Comparison of ENCODE assay signal across 11 cellular contexts in the genomic region with DNA sequence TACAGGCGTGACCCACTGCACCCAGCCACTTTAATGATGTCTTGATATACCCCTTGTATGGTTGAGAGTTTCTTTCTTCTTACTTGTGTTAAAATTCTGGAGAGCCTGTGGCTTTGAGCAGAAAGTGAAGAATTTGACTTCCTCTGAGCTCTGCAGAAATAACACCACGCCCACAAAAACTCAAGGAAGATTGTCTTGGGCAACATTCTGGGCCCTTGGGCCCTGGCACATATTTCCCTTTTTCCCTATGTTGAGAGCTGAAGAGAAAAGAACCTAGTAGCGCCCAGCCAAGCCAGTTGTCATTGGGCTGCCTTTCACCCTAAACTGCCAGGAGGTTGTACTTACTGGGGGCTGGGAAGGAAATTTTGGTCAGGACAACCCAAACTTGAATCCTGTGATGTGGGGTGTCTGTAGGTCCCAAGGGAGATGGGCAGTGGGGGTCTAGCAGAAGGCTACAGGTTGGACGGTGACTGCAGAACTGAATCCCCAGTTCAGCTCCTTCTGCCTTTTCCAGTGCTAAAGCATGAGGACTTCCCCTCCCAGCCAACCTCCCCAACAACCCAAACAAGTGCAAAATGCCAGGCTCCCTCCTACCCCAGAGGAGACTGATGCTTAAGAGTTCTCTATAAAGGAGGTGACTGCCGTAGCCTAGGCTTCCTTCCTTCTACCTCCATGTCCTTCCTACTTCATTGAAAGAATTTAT. TPM values are rescaled to one million over a fixed set of nuclear protein-coding genes. Genes with fewer than 3 reads are reported as not detected.
A peak's percentile ranks its signal among the peaks of the same experiment; 100 is the strongest.
DNase-seq lines count a peak whose midpoint lies in the region; ATAC-seq, FAIRE-seq and TF ChIP-seq lines count a peak whose summit lies in the region.
"Had no signal": no experiment of that assay in that cellular context is flagged by ENCODE, and none has a peak within 500 bp of the region (broad histone marks: within the 10 kb centered on the region; RNA-seq: fewer than 3 reads in every experiment).

No MANE protein-coding gene starts in this region.

- FAIRE-seq in frontal cortex (lab: Jason Lieb, UNC) = no peak

- intact Hi-C loops in CD4-positive, alpha-beta memory T cell (cut with micrococcal nuclease) = no loop called here
- intact Hi-C loops in PC-9 (cut with micrococcal nuclease; ENCODE audit: unreplicated experiment) = no loop called here

- no peaks in the 10 kb centered on the region for H3K27me3 ChIP-seq in CD4-positive, alpha-beta memory T cell (ENCODE audit: insufficient read depth, low read length)
- H3K27me3 ChIP-seq in PC-9 (ENCODE audit: insufficient read depth, low read depth) = no peaks in the 10 kb centered on the region
- H3K27me3 ChIP-seq: brain microvascular endothelial cell had no signal

- no peak for DNase-seq in CD4-positive, alpha-beta memory T cell
- peak; percentile 30 for DNase-seq in NB4 (ENCODE audit: low read depth)
- DNase-seq in natural killer cell treated with Interleukin-12 subunit alpha and Interleukin-12 subunit beta and Interleukin-15 and Interleukin-18, amount 100 ng/mL, for 72 hours (ENCODE audit: low spot score) = no peak
- DNase-seq in PC-9 = no peak
- DNase-seq in frontal cortex (ENCODE audit: low spot score in 2 of 2) = no peak
- DNase-seq: brain microvascular endothelial cell, EL had no signal

- peak overlapping the region in 1 of 8 donors; percentile 63 for H3K4me3 Mint-ChIP-seq in CD4-positive, alpha-beta memory T cell
- no peak overlapping the region for H3K4me3 Mint-ChIP-seq in brain
- H3K4me3 Mint-ChIP-seq in natural killer cell treated with Interleukin-12 subunit alpha and Interleukin-12 subunit beta and Interleukin-15 and Interleukin-18, amount 100 ng/mL, for 72 hours = peak overlapping the region; percentile 20

- POLR2A ChIA-PET in CD4-positive, alpha-beta memory T cell (lab: Charles Lee; ENCODE audit: partially characterized antibody) = interaction anchor here (3.0 to 8.9 kb wide), 3 partner anchors 9 to 12 kb away, joined by 13 to 80 read pairs (median 21); partner anchors contain the start of genes CHTOP and SNAPIN
- POLR2A ChIA-PET in PC-9 (lab: Charles Lee; ENCODE audit: unreplicated experiment) = interaction anchor here (0.6 to 0.8 kb wide), 2 partner anchors 30 to 1578 kb away, joined by 4 to 5 read pairs; no protein-coding TSS in a partner anchor

- peaks cover 14% of the 10 kb centered on the region for H4K20me1 ChIP-seq in PC-9 (ENCODE audit: insufficient read depth)

- no peak overlapping the region for H3K4me3 ChIP-seq in CD4-positive, alpha-beta memory T cell (ENCODE audit: low read length in 2 of 2)
- no peak overlapping the region for H3K4me3 ChIP-seq in NB4 (ENCODE audit: low read depth, low read length)
- H3K4me3 ChIP-seq in PC-9 = no peak overlapping the region

- peaks cover 62% of the 10 kb centered on the region for H3F3A ChIP-seq in PC-9 (ENCODE audit: insufficient read depth, low read depth)

- H3K27me3 Mint-ChIP-seq in CD4-positive, alpha-beta memory T cell = no peaks in the 10 kb centered on the region
- no peaks in the 10 kb centered on the region for H3K27me3 Mint-ChIP-seq in brain
- H3K27me3 Mint-ChIP-seq in natural killer cell treated with Interleukin-12 subunit alpha and Interleukin-12 subunit beta and Interleukin-15 and Interleukin-18, amount 100 ng/mL, for 72 hours = no peaks in the 10 kb centered on the region

- peaks cover 9% of the 10 kb centered on the region; the same call in 1 of the 2 replicates for H3K79me2 ChIP-seq in PC-9 (ENCODE audit: low read depth)

- H3K36me3 Mint-ChIP-seq in CD4-positive, alpha-beta memory T cell = peaks cover 35 to 57% of the 10 kb centered on the region in 2 donors
- peaks cover 33% of the 10 kb centered on the region for H3K36me3 Mint-ChIP-seq in brain
- H3K36me3 Mint-ChIP-seq in natural killer cell treated with Interleukin-12 subunit alpha and Interleukin-12 subunit beta and Interleukin-15 and Interleukin-18, amount 100 ng/mL, for 72 hours = peaks cover 33% of the 10 kb centered on the region

- no peaks in the 10 kb centered on the region for H3K9me3 Mint-ChIP-seq in CD4-positive, alpha-beta memory T cell
- H3K9me3 Mint-ChIP-seq in brain = peaks cover 0 to 3% (median 0%) of the 10 kb centered on the region in 5 experiments
- no peaks in the 10 kb centered on the region for H3K9me3 Mint-ChIP-seq in natural killer cell treated with Interleukin-12 subunit alpha and Interleukin-12 subunit beta and Interleukin-15 and Interleukin-18, amount 100 ng/mL, for 72 hours

- no TSS peak for BruUV-seq in PC-9 (replicated peaks; lab: Mats Ljungman, UMichigan)

- H3K27ac ChIP-seq in CD4-positive, alpha-beta memory T cell (ENCODE audit: low read depth, low read length) = no peak overlapping the region
- no peak overlapping the region for H3K27ac ChIP-seq in PC-9
- H3K27ac ChIP-seq: brain microvascular endothelial cell, KMS-11 had no signal

- peaks cover 41% of the 10 kb centered on the region for H3K4me1 ChIP-seq in CD4-positive, alpha-beta memory T cell (ENCODE audit: insufficient read depth, low read length)
- no peaks in the 10 kb centered on the region for H3K4me1 ChIP-seq in PC-9 (replicated peaks; ENCODE audit: insufficient read depth)

- no peak for TF ChIP-seq POLR2A in NB4 (IDR thresholded peaks at IDR 0.05; ENCODE audit: extremely low read depth, insufficient read length)

- peak overlapping the region; percentile 52 to 83 (median 66) for H3K27ac Mint-ChIP-seq in CD4-positive, alpha-beta memory T cell
- peak overlapping the region in 4 of 5 experiments; percentile 4 to 93 (median 76) for H3K27ac Mint-ChIP-seq in brain
- H3K27ac Mint-ChIP-seq in natural killer cell treated with Interleukin-12 subunit alpha and Interleukin-12 subunit beta and Interleukin-15 and Interleukin-18, amount 100 ng/mL, for 72 hours = peak overlapping the region; percentile 59 to 87

- H2AFZ ChIP-seq in PC-9 = no peak overlapping the region

- CTCF ChIA-PET in CD4-positive, alpha-beta memory T cell (lab: Charles Lee; ENCODE audit: partially characterized antibody) = interaction anchor here (1.3 to 1.7 kb wide), 2 partner anchors 12 to 136 kb away, joined by 4 to 6 read pairs; no protein-coding TSS in a partner anchor
- CTCF ChIA-PET in PC-9 (lab: Charles Lee) = no interaction called here

- no peaks in the 10 kb centered on the region for H3K9me3 ChIP-seq in CD4-positive, alpha-beta memory T cell (ENCODE audit: control insufficient read depth in 1 of 2, low read length in 2 of 2)
- H3K9me3 ChIP-seq in PC-9 (ENCODE audit: insufficient read depth, low read depth) = no peaks in the 10 kb centered on the region

- H3K4me2 ChIP-seq in PC-9 = no peak overlapping the region
- H3K4me2 ChIP-seq: KMS-11 had no signal

- TF ChIP-seq CTCF in NB4 (IDR thresholded peaks at IDR 0.05; ENCODE audit: low read depth, low read length) (no peak), brain (conservative IDR thresholded peaks at IDR 0.05) (no peak), PC-9 (conservative IDR thresholded peaks at IDR 0.05) (no peak)

- H3K4me1 Mint-ChIP-seq in CD4-positive, alpha-beta memory T cell = peaks cover 41 to 69% (median 52%) of the 10 kb centered on the region in 4 donors
- H3K4me1 Mint-ChIP-seq in brain = peaks cover 23% of the 10 kb centered on the region
- H3K4me1 Mint-ChIP-seq in natural killer cell treated with Interleukin-12 subunit alpha and Interleukin-12 subunit beta and Interleukin-15 and Interleukin-18, amount 100 ng/mL, for 72 hours (ENCODE audit: low read depth in 2 of 2) = peaks cover 47 to 50% of the 10 kb centered on the region in 2 donors

- peaks cover 42% of the 10 kb centered on the region for H3K36me3 ChIP-seq in CD4-positive, alpha-beta memory T cell (ENCODE audit: insufficient read depth, low read length)
- peaks cover 44% of the 10 kb centered on the region for H3K36me3 ChIP-seq in PC-9 (ENCODE audit: low read depth)

- ATAC-seq in natural killer cell treated with Interleukin-12 subunit alpha and Interleukin-12 subunit beta and Interleukin-15 and Interleukin-18, amount 100 ng/mL, for 72 hours = no peak
- ATAC-seq in HG02852 (IDR thresholded peaks at IDR 0.05; ENCODE audit: unreplicated experiment) (no peak), GM18861 (IDR thresholded peaks at IDR 0.05; ENCODE audit: unreplicated experiment) (no peak)

- no peaks in the 10 kb centered on the region for H3K9me2 ChIP-seq in PC-9 (ENCODE audit: insufficient read depth)

RNA-seq across cellular contexts. Expression of gene SNAPIN, which starts 11.7 kb away (rescaled TPM):
- 10 to 100 TPM; 26.4 to 28.2 TPM for total RNA-seq in CD4-positive, alpha-beta memory T cell
- 10 to 100 TPM; 74.4 to 85.6 TPM for polyA plus RNA-seq in CD4-positive, alpha-beta memory T cell
- 72.3 TPM for polyA plus RNA-seq in brain (ENCODE audit: insufficient read depth, low read depth, low replicate concordance)
- 10 to 100 TPM; 23.9 to 42.5 TPM for total RNA-seq in natural killer cell treated with Interleukin-12 subunit alpha and Interleukin-12 subunit beta and Interleukin-15 and Interleukin-18, amount 100 ng/mL, for 72 hours
- total RNA-seq in PC-9 (2021) = 25.4 and 29.5 TPM in 2 replicates
- 46.1 TPM for total RNA-seq in frontal cortex

RNA-seq across cellular contexts. Expression of gene CHTOP, which starts 13.0 kb away (rescaled TPM):
- 100 to 1,000 TPM; 144 to 149 TPM for total RNA-seq in CD4-positive, alpha-beta memory T cell
- 10 to 100 TPM; 42.2 to 75.5 TPM for polyA plus RNA-seq in CD4-positive, alpha-beta memory T cell
- 85.1 TPM for polyA plus RNA-seq in brain (ENCODE audit: insufficient read depth, low read depth, low replicate concordance)
- 10 to 100 TPM; 82.1 to 96.8 TPM for total RNA-seq in natural killer cell treated with Interleukin-12 subunit alpha and Interleukin-12 subunit beta and Interleukin-15 and Interleukin-18, amount 100 ng/mL, for 72 hours
- 75.1 and 83.9 TPM in 2 replicates for total RNA-seq in PC-9 (2021)
- total RNA-seq in frontal cortex = 55.0 TPM

RNA-seq across cellular contexts. Expression of gene S100A1, which starts 18.6 kb away (rescaled TPM):
- not detected for total RNA-seq in CD4-positive, alpha-beta memory T cell
- not detected for polyA plus RNA-seq in CD4-positive, alpha-beta memory T cell
- 570 TPM for polyA plus RNA-seq in brain (ENCODE audit: insufficient read depth, low read depth, low replicate concordance)
- not detected for total RNA-seq in natural killer cell treated with Interleukin-12 subunit alpha and Interleukin-12 subunit beta and Interleukin-15 and Interleukin-18, amount 100 ng/mL, for 72 hours
- total RNA-seq in PC-9 (2021) = 0.46 and 1.0 TPM in 2 replicates
- 1.2 TPM for total RNA-seq in frontal cortex

RNA-seq across cellular contexts. Expression of gene S100A13, which starts 19.5 kb away (rescaled TPM):
- 1 to 10 TPM; 4.3 to 5.2 TPM for total RNA-seq in CD4-positive, alpha-beta memory T cell
- polyA plus RNA-seq in CD4-positive, alpha-beta memory T cell = under 1 TPM in 1 of 2 donors, not detected in 1; 0.56 TPM
- 198 TPM for polyA plus RNA-seq in brain (ENCODE audit: insufficient read depth, low read depth, low replicate concordance)
- 10 to 100 TPM in 1 of 2 donors, 1 to 10 TPM in 1; 5.0 to 10.3 TPM for total RNA-seq in natural killer cell treated with Interleukin-12 subunit alpha and Interleukin-12 subunit beta and Interleukin-15 and Interleukin-18, amount 100 ng/mL, for 72 hours
- total RNA-seq in PC-9 (2021) = 120 and 144 TPM in 2 replicates
- total RNA-seq in frontal cortex = 7.3 TPM

RNA-seq across cellular contexts. Expression of gene ILF2, which starts 24.0 kb away (rescaled TPM):
- 10 to 100 TPM; 82.3 to 87.8 TPM for total RNA-seq in CD4-positive, alpha-beta memory T cell
- polyA plus RNA-seq in CD4-positive, alpha-beta memory T cell = 100 to 1,000 TPM; 136 to 200 TPM
- polyA plus RNA-seq in brain (ENCODE audit: insufficient read depth, low read depth, low replicate concordance) = 373 TPM
- 100 to 1,000 TPM; 198 to 210 TPM for total RNA-seq in natural killer cell treated with Interleukin-12 subunit alpha and Interleukin-12 subunit beta and Interleukin-15 and Interleukin-18, amount 100 ng/mL, for 72 hours
- total RNA-seq in PC-9 (2021) (131 and 145 TPM in 2 replicates), frontal cortex (240 TPM)
